Comparison of ENCODE assay signal across 11 cellular contexts in the genomic region with DNA sequence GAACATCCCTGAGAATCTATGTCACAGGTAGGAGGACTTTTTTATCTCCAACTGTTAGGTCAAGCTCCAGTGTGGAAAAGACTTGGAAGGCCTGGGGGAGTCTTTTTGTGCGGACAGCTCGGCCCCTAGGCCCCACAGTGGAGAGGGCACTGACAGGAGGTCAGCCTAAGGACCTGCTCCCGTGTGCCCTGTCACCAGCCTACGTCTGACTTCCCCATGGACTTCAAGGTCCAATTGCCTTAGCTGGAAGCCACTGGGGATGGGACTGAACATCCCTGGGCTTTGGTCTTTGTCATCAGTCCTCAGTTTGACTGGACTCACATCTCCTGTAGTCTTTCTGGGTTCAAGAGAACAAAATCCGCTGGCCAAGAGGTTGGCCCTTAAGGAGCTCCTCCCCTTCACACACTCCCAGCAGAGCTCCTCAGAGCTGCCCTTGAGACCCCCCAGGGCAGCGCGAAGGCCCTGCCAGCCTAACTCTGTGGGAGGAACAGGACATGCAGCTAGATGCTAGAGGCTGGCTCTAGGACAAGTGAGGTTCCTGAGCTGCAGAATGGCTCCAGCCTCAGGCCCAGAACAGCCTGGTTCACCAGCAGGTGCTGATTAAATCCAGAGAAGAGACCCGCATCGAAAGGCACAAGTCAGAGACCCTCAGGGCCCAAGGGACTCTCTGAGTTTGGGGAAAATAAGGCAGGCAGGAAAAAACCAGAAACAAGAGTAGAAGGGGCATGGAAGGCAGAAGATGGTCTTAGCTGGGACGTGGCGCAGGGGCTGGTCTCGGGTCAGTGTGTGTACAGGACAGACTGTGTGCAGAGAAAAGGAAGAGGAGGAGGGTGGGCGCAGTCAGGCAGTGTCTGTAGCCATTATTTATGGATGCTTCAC. TPM values are rescaled to one million over a fixed set of nuclear protein-coding genes. Genes with fewer than 3 reads are reported as not detected.
DNase-seq lines count a peak whose midpoint lies in the region; TF ChIP-seq lines count a peak whose summit lies in the region.
"Had no signal": no experiment of that assay in that cellular context is flagged by ENCODE, and none has a peak within 500 bp of the region (broad histone marks: within the 10 kb centered on the region; RNA-seq: fewer than 3 reads in every experiment).

No MANE protein-coding gene starts in this region.

- H2AFZ ChIP-seq in parathyroid adenoma, result peak overlapping the region; percentile 76

- H3K9me3 ChIP-seq in esophagus muscularis mucosa (no peaks in the 10 kb centered on the region), parathyroid adenoma (ENCODE audit: control insufficient read depth, low read length) (no peaks in the 10 kb centered on the region)

- peak overlapping the region; percentile 39 for H3K4me2 ChIP-seq in parathyroid adenoma (ENCODE audit: low read length)

- no peak for TF ChIP-seq CTCF in AG10803 (conservative IDR thresholded peaks at IDR 0.05; ENCODE audit: low read length)
- no peak for TF ChIP-seq CTCF in esophagus muscularis mucosa (IDR thresholded peaks at IDR 0.05)
- TF ChIP-seq CTCF in parathyroid adenoma (IDR thresholded peaks at IDR 0.05), result no peak

- H3K27me3 ChIP-seq in esophagus muscularis mucosa (no peaks in the 10 kb centered on the region), parathyroid adenoma (ENCODE audit: control insufficient read depth, insufficient read depth, low read length) (no peaks in the 10 kb centered on the region)

- TF ChIP-seq EP300 in esophagus muscularis mucosa (IDR thresholded peaks at IDR 0.05), result no peak

- peak overlapping the region; percentile 13 for H3K9ac ChIP-seq in parathyroid adenoma

- H3K79me2 ChIP-seq in parathyroid adenoma, result no peaks in the 10 kb centered on the region

- peak; percentile 24 for TF ChIP-seq POLR2A in esophagus muscularis mucosa (IDR thresholded peaks at IDR 0.05; ENCODE audit: low read depth)

- intact Hi-C loops in esophagus muscularis mucosa (cut with DNase I), result no loop called here

- H3K4me1 ChIP-seq in esophagus muscularis mucosa (peaks cover 88 to 95% (median 90%) of the 10 kb centered on the region in 4 donors), parathyroid adenoma (peaks cover 24% of the 10 kb centered on the region)

- H3K36me3 ChIP-seq in esophagus muscularis mucosa (peaks cover 0 to 3% (median 0%) of the 10 kb centered on the region in 4 donors), parathyroid adenoma (ENCODE audit: control insufficient read depth, insufficient read depth, low read length) (no peaks in the 10 kb centered on the region)

- WGBS in esophagus muscularis mucosa, result 60% methylated on average over 10 of the region's 13 CpGs

- H3K4me3 ChIP-seq in AG10803 (ENCODE audit: low read length) (peak overlapping the region; percentile 26; the same call in 1 of the 2 replicates), esophagus muscularis mucosa (peak overlapping the region; percentile 50 to 64 (median 53)), parathyroid adenoma (ENCODE audit: low read depth, low read length) (peak overlapping the region; percentile 28)

- DNase-seq in AG10803 (ENCODE audit: low read depth) (peak; percentile 15), RPMI7951 (ENCODE audit: low read depth) (peak; percentile 18), esophagus muscularis mucosa (ENCODE audit: extremely low spot score) (no peak), NCI-H2081 treated with DMSO at 0.1 percent for 48 hours (lab: John Stamatoyannopoulos, UW) (no peak), NCI-H2107 treated with DMSO at 0.1 percent for 48 hours (lab: John Stamatoyannopoulos, UW; ENCODE audit: unreplicated experiment) (no peak), NCI-H524 treated with DMSO at 0.1 percent for 48 hours (lab: John Stamatoyannopoulos, UW) (no peak)
- DNase-seq in stimulated activated CD4-positive, alpha-beta T cell treated with anti-CD3 and anti-CD28 coated beads, Interleukin-12 subunit alpha, Interleukin-12 subunit beta, amount 100 ng/mL, for 4 hours, result no peak
- DNase-seq: activated naive CD4-positive, alpha-beta T cell treated with anti-CD3 and anti-CD28 coated beads for 36 hours; DND-41; stimulated activated CD4-positive, alpha-beta T cell treated with anti-CD3 and anti-CD28 coated beads, Interleukin-2, amount 100 ng/mL, for 24 hours had no signal

- H3K27ac ChIP-seq in esophagus muscularis mucosa (replicated peaks in 1 of 4) (peak overlapping the region; percentile 90 to 97 (median 96)), parathyroid adenoma (peak overlapping the region; percentile 99)

RNA-seq across cellular contexts. Expression of a gene that starts 31.6 kb away (rescaled TPM):
- total RNA-seq in RPMI7951 (2014; rRNA removed; shearing (Covaris generic)), result 33.4 and 36.9 TPM in 2 replicates
- 10 to 100 TPM in 2 of 4 donors, 1 to 10 TPM in 2; 9.6 to 12.8 (median 10.5) TPM for total RNA-seq in esophagus muscularis mucosa

Comparison
In these comparisons a context has a peak if more than half of its experiments do, and no peak if none do; other contexts are left out.
1. DNase-seq: peak in AG10803 (single experiment) and RPMI7951 (single experiment); none in esophagus muscularis mucosa (single experiment), stimulated activated CD4-positive, alpha-beta T cell treated with anti-CD3 and anti-CD28 coated beads, Interleukin-12 subunit alpha, Interleukin-12 subunit beta, amount 100 ng/mL, for 4 hours (single experiment), NCI-H2081 treated with DMSO at 0.1 percent for 48 hours (single experiment), NCI-H2107 treated with DMSO at 0.1 percent for 48 hours (single experiment) and NCI-H524 treated with DMSO at 0.1 percent for 48 hours (single experiment).
2. Peak in every context shown above with its lines, with median percentiles within 50 percentile points of each other: H3K4me3 ChIP-seq.